Comparison of ENCODE assay signal across 29 cellular contexts in genomic region chr1:98367426-98367825, GRCh38.
"Had no signal": no experiment of that assay in that cellular context is flagged by ENCODE, and none has a peak within 500 bp of the region (broad histone marks: within the 10 kb centered on the region; RNA-seq: fewer than 3 reads in every experiment).

No MANE protein-coding gene starts in this region.

- ATAC-seq: effector memory CD8-positive, alpha-beta T cell; heart right ventricle; left ventricle myocardium superior; naive thymus-derived CD8-positive, alpha-beta T cell; sciatic nerve; stimulated activated naive B cell treated with anti-CD40 and anti-IgM and Interleukin-4, amounts not matched to agents 10 μg/mL and 1 μg/mL and 100 μg/mL, for 72 hours had no signal

- H3K9ac ChIP-seq: parathyroid adenoma had no signal

- H3K9me3 Mint-ChIP-seq: immature natural killer cell, neural crest cell had no signal

- H2AFZ ChIP-seq: parathyroid adenoma had no signal

- H3K27ac ChIP-seq: esophagus squamous epithelium, heart right ventricle, parathyroid adenoma, prostate gland, right atrium auricular region, stomach, thyroid gland, upper lobe of left lung, uterus had no signal

- H3K4me1 ChIP-seq: esophagus squamous epithelium, parathyroid adenoma, prostate gland, right atrium auricular region, stomach, thyroid gland, uterus had no signal

- H3K36me3 Mint-ChIP-seq: naive thymus-derived CD8-positive, alpha-beta T cell; stimulated activated naive B cell treated with anti-CD40 and anti-IgM and Interleukin-4, amounts not matched to agents 10 μg/mL and 1 μg/mL and 100 μg/mL, for 72 hours had no signal

- H3K79me2 ChIP-seq: parathyroid adenoma had no signal

- H3K4me3 Mint-ChIP-seq: effector memory CD8-positive, alpha-beta T cell; immature natural killer cell; naive thymus-derived CD8-positive, alpha-beta T cell; neural crest cell; stimulated activated naive B cell treated with anti-CD40 and anti-IgM and Interleukin-4, amounts not matched to agents 10 μg/mL and 1 μg/mL and 100 μg/mL, for 72 hours had no signal

- H3K27ac Mint-ChIP-seq: immature natural killer cell; naive thymus-derived CD8-positive, alpha-beta T cell; stimulated activated naive B cell treated with anti-CD40 and anti-IgM and Interleukin-4, amounts not matched to agents 10 μg/mL and 1 μg/mL and 100 μg/mL, for 72 hours had no signal

- H3K27me3 Mint-ChIP-seq: effector memory CD8-positive, alpha-beta T cell; stimulated activated naive B cell treated with anti-CD40 and anti-IgM and Interleukin-4, amounts not matched to agents 10 μg/mL and 1 μg/mL and 100 μg/mL, for 72 hours had no signal

- DNase-seq: caudate nucleus; cerebellar nuclear complex; cortex of kidney; effector memory CD8-positive, alpha-beta T cell; erythroblast; esophagus squamous epithelium; foreskin melanocyte; glutamatergic neuron; hippocampal formation; immature natural killer cell; islet precursor cell; midbrain; naive thymus-derived CD8-positive, alpha-beta T cell; stimulated activated CD4-positive, alpha-beta T cell treated with anti-CD3 and anti-CD28 coated beads, Interleukin-2, amount 100 ng/mL, for 24 hours; stimulated activated CD4-positive, alpha-beta T cell treated with anti-CD3 and anti-CD28 coated beads, Interleukin-4, amount 100 ng/mL, for 24 hours; stimulated activated naive B cell treated with anti-CD40 and anti-IgM and Interleukin-4, amounts not matched to agents 10 μg/mL and 1 μg/mL and 100 μg/mL, for 72 hours; stomach; thyroid gland; uterus had no signal

- FAIRE-seq: endometrium had no signal

- H3K4me1 Mint-ChIP-seq: neural crest cell; stimulated activated naive B cell treated with anti-CD40 and anti-IgM and Interleukin-4, amounts not matched to agents 10 μg/mL and 1 μg/mL and 100 μg/mL, for 72 hours had no signal

- H3K4me3 ChIP-seq: esophagus squamous epithelium, heart right ventricle, lung, prostate gland, right atrium auricular region, stomach, thyroid gland, upper lobe of left lung, uterus had no signal

- H3K36me3 ChIP-seq: esophagus squamous epithelium, heart right ventricle, prostate gland, right atrium auricular region, stomach, thyroid gland, upper lobe of left lung, uterus had no signal

- H3K27me3 ChIP-seq: esophagus squamous epithelium, heart right ventricle, right atrium auricular region, thyroid gland, upper lobe of left lung, uterus had no signal

- H3K9me3 ChIP-seq: esophagus squamous epithelium, prostate gland, right atrium auricular region, stomach, thyroid gland, upper lobe of left lung, uterus had no signal
